12 cellular contexts compared by ENCODE assay signal in genomic region chrX:17592117-17592516, GRCh38.
DNase-seq lines count a peak whose midpoint lies in the region; ATAC-seq and TF ChIP-seq lines count a peak whose summit lies in the region.
"Had no signal": no experiment of that assay in that cellular context is flagged by ENCODE, and none has a peak within 500 bp of the region (broad histone marks: within the 10 kb centered on the region; RNA-seq: fewer than 3 reads in every experiment).

No MANE protein-coding gene starts in this region.

- H3K27ac ChIP-seq in adrenal gland (peak overlapping the region in 4 of 5 donors; percentile 7 to 66 (median 35)), thoracic aorta (peak overlapping the region; percentile 73 to 79)

- intact Hi-C loops in activated CD8-positive, alpha-beta T cell treated with anti-CD3 and anti-CD28 coated beads for 36 hours (cut with micrococcal nuclease), result loop anchor here (5.0 kb wide), 1 partner anchor 55 kb away; no protein-coding TSS in a partner anchor
- intact Hi-C loops in adrenal gland (cut with DNase I), result no loop called here
- intact Hi-C loops in left ventricle myocardium superior (cut with micrococcal nuclease), result loop anchor here (5.0 kb wide), 1 partner anchor 350 kb away; no protein-coding TSS in a partner anchor

- H3K27me3 Mint-ChIP-seq in activated CD8-positive, alpha-beta T cell treated with anti-CD3 and anti-CD28 coated beads for 36 hours, result peaks cover 6% of the 10 kb centered on the region
- peaks cover 7% of the 10 kb centered on the region for H3K27me3 Mint-ChIP-seq in activated CD8-positive, alpha-beta T cell treated with anti-CD3 and anti-CD28 coated beads, Interleukin-2, amount 10 ng/mL, durations not matched to agents 7 days and 5 days (ENCODE audit: low read depth)

- TF ChIP-seq CTCF in activated CD8-positive, alpha-beta T cell treated with anti-CD3 and anti-CD28 coated beads for 36 hours (IDR thresholded peaks at IDR 0.05), result no peak
- no peak for TF ChIP-seq CTCF in adrenal gland (IDR thresholded peaks at IDR 0.05)
- TF ChIP-seq CTCF in thoracic aorta (IDR thresholded peaks at IDR 0.05), result no peak

- H3K4me1 Mint-ChIP-seq in activated CD8-positive, alpha-beta T cell treated with anti-CD3 and anti-CD28 coated beads for 36 hours (ENCODE audit: low read depth), result peaks cover 16% of the 10 kb centered on the region
- H3K4me1 Mint-ChIP-seq in activated CD8-positive, alpha-beta T cell treated with anti-CD3 and anti-CD28 coated beads, Interleukin-2, amount 10 ng/mL, durations not matched to agents 7 days and 5 days (ENCODE audit: low read depth), result peaks cover 9% of the 10 kb centered on the region
- H3K4me1 Mint-ChIP-seq: central memory CD8-positive, alpha-beta T cell had no signal

- H3K36me3 Mint-ChIP-seq in activated CD8-positive, alpha-beta T cell treated with anti-CD3 and anti-CD28 coated beads for 36 hours (ENCODE audit: low read depth), result no peaks in the 10 kb centered on the region
- H3K36me3 Mint-ChIP-seq in activated CD8-positive, alpha-beta T cell treated with anti-CD3 and anti-CD28 coated beads, Interleukin-2, amount 10 ng/mL, durations not matched to agents 7 days and 5 days (ENCODE audit: low read depth), result no peaks in the 10 kb centered on the region

- H3K4me3 ChIP-seq in adrenal gland (no peak overlapping the region), thoracic aorta (peak overlapping the region; percentile 64)

- CTCF ChIA-PET in activated CD8-positive, alpha-beta T cell treated with anti-CD3 and anti-CD28 coated beads for 36 hours (lab: Charles Lee), result interaction anchor here (1.2 to 2.1 kb wide), 4 partner anchors 57 to 97 kb away, joined by 3 to 6 read pairs (median 4); no protein-coding TSS in a partner anchor
- CTCF ChIA-PET in activated CD8-positive, alpha-beta T cell treated with anti-CD3 and anti-CD28 coated beads, Interleukin-2, amount 10 ng/mL, durations not matched to agents 7 days and 5 days (lab: Charles Lee), result interaction anchor here (0.6 to 2.7 kb wide), 12 partner anchors 11 to 768 kb away, joined by 3 to 9 read pairs (median 4); no protein-coding TSS in a partner anchor

- no peak for TF ChIP-seq POLR2A in adrenal gland (IDR thresholded peaks at IDR 0.05)

- H3K27me3 ChIP-seq in adrenal gland (no peaks in the 10 kb centered on the region), thoracic aorta (replicated peaks; ENCODE audit: insufficient read depth) (no peaks in the 10 kb centered on the region)

- H3K9me3 ChIP-seq in adrenal gland (replicated peaks in 1 of 3) (no peaks in the 10 kb centered on the region), thoracic aorta (no peaks in the 10 kb centered on the region)

- H3K4me3 Mint-ChIP-seq in activated CD8-positive, alpha-beta T cell treated with anti-CD3 and anti-CD28 coated beads for 36 hours, result no peak overlapping the region
- no peak overlapping the region for H3K4me3 Mint-ChIP-seq in activated CD8-positive, alpha-beta T cell treated with anti-CD3 and anti-CD28 coated beads, Interleukin-2, amount 10 ng/mL, durations not matched to agents 7 days and 5 days
- H3K4me3 Mint-ChIP-seq: central memory CD8-positive, alpha-beta T cell had no signal

- in situ Hi-C loops in KBM-7 (cut with MboI; ENCODE audit: low pct_unique_long_range_greater_than_20kb, low sequenced_read_pairs), result loop anchor here (25.0 kb wide), 1 partner anchor 355 kb away; no protein-coding TSS in a partner anchor

- H3K4me1 ChIP-seq in adrenal gland (replicated peaks in 1 of 2) (peaks cover 0 to 7% of the 10 kb centered on the region in 2 donors), thoracic aorta (ENCODE audit: control insufficient read depth in 1 of 2, low read depth in 2 of 2) (peaks cover 18 to 46% of the 10 kb centered on the region in 2 donors)

- no peak for ATAC-seq in activated CD8-positive, alpha-beta T cell treated with anti-CD3 and anti-CD28 coated beads for 36 hours
- no peak for ATAC-seq in activated CD8-positive, alpha-beta T cell treated with anti-CD3 and anti-CD28 coated beads, Interleukin-2, amount 10 ng/mL, durations not matched to agents 7 days and 5 days
- ATAC-seq in left ventricle myocardium superior, result peak; percentile 68
- no peak for ATAC-seq in thoracic aorta (ENCODE audit: insufficient number of reproducible peaks, low FRiP score, low read depth)
- no peak for ATAC-seq in GM19397 (IDR thresholded peaks at IDR 0.05; ENCODE audit: unreplicated experiment)

- peak overlapping the region; percentile 25 for H3K27ac Mint-ChIP-seq in activated CD8-positive, alpha-beta T cell treated with anti-CD3 and anti-CD28 coated beads for 36 hours
- no peak overlapping the region for H3K27ac Mint-ChIP-seq in activated CD8-positive, alpha-beta T cell treated with anti-CD3 and anti-CD28 coated beads, Interleukin-2, amount 10 ng/mL, durations not matched to agents 7 days and 5 days

- H3K36me3 ChIP-seq in adrenal gland (replicated peaks in 1 of 2), result no peaks in the 10 kb centered on the region
- no peaks in the 10 kb centered on the region for H3K36me3 ChIP-seq in thoracic aorta

- H3K9me3 Mint-ChIP-seq in activated CD8-positive, alpha-beta T cell treated with anti-CD3 and anti-CD28 coated beads for 36 hours, result no peaks in the 10 kb centered on the region
- H3K9me3 Mint-ChIP-seq in activated CD8-positive, alpha-beta T cell treated with anti-CD3 and anti-CD28 coated beads, Interleukin-2, amount 10 ng/mL, durations not matched to agents 7 days and 5 days (ENCODE audit: insufficient read depth), result no peaks in the 10 kb centered on the region
- H3K9me3 Mint-ChIP-seq: central memory CD8-positive, alpha-beta T cell had no signal

- POLR2A ChIA-PET in activated CD8-positive, alpha-beta T cell treated with anti-CD3 and anti-CD28 coated beads for 36 hours (lab: Charles Lee), result no interaction called here
- POLR2A ChIA-PET in activated CD8-positive, alpha-beta T cell treated with anti-CD3 and anti-CD28 coated beads, Interleukin-2, amount 10 ng/mL, durations not matched to agents 7 days and 5 days (lab: Charles Lee), result no interaction called here

- 24 to 57% (median 49%) methylated on average over 1 of the region's 1 CpG for WGBS in adrenal gland, 4 donors

- DNase-seq in activated CD8-positive, alpha-beta T cell treated with anti-CD3 and anti-CD28 coated beads for 36 hours, result no peak
- DNase-seq in activated CD8-positive, alpha-beta T cell treated with anti-CD3 and anti-CD28 coated beads, Interleukin-2, amount 10 ng/mL, durations not matched to agents 7 days and 5 days, result no peak
- DNase-seq in adrenal gland (no peak), left ventricle myocardium superior (no peak), thoracic aorta (ENCODE audit: low spot score) (no peak), KBM-7 (no peak)
- DNase-seq in stimulated activated CD4-positive, alpha-beta T cell treated with anti-CD3 and anti-CD28 coated beads, Interleukin-2, amount 100 ng/mL, for 24 hours, result no peak
- DNase-seq: DMS79 treated with DMSO at 0.1 percent for 48 hours, glutamatergic neuron, NCI-H187 had no signal

Comparison
In these comparisons a context has a peak if more than half of its experiments do, and no peak if none do; other contexts are left out.
1. intact Hi-C loops: an anchor here in activated CD8-positive, alpha-beta T cell treated with anti-CD3 and anti-CD28 coated beads for 36 hours (5.0 kb wide) and left ventricle myocardium superior (5.0 kb wide); none called in adrenal gland.